In the genomic region with DNA sequence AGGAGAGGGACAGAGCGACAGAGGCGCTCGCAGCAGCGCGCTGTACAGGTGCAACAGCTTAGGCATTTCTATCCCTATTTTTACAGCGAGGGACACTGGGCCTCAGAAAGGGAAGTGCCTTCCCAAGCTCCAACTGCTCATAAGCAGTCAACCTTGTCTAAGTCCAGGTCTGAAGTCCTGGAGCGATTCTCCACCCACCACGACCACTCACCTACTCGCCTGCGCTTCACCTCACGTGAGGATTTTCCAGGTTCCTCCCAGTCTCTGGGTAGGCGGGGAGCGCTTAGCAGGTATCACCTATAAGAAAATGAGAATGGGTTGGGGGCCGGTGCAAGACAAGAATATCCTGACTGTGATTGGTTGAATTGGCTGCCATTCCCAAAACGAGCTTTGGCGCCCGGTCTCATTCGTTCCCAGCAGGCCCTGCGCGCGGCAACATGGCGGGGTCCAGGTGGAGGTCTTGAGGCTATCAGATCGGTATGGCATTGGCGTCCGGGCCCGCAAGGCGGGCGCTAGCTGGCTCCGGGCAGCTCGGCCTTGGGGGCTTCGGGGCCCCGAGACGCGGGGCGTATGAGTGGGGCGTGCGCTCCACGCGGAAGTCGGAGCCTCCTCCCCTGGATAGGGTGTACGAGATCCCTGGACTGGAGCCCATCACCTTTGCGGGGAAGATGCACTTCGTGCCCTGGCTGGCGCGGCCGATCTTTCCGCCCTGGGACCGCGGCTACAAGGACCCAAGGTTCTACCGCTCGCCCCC, we compare ENCODE assay signal across 8 cellular contexts. TPM values are rescaled to one million over a fixed set of nuclear protein-coding genes. Genes with fewer than 3 reads are reported as not detected.
DNase-seq lines count a peak whose midpoint lies in the region; ATAC-seq and TF ChIP-seq lines count a peak whose summit lies in the region.

A gene with protein sequence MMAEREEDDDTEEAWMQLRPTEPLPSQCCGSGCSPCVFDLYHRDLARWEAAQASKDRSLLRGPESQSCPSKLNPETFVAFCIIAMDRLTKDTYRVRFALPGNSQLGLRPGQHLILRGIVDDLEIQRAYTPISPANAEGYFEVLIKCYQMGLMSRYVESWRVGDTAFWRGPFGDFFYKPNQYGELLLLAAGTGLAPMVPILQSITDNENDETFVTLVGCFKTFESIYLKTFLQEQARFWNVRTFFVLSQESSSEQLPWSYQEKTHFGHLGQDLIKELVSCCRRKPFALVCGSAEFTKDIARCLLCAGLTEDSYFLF (minus strand): TSS at position 266 of the 754 bp plus-strand sequence. CDS start 4,414 bp downstream, outside the sequence.
Gene MRPL37, plus strand, starts transcription at position 403 of the 754 bp plus-strand sequence. Its CDS starts 77 bp downstream, at position 480.

- no peak for TF ChIP-seq CTCF in colonic mucosa (IDR thresholded peaks at IDR 0.05)

- H3K4me3 ChIP-seq in BLaER1 (peak within 1 kb of the TSS; percentile 94), colonic mucosa (peak within 1 kb of the TSS; percentile 80)

- peaks cover 36% of the 10 kb centered on the region for H4K20me1 ChIP-seq in BLaER1

- H3K36me3 ChIP-seq in BLaER1 (peaks cover 44% of the 10 kb centered on the region), colonic mucosa (peaks cover 3% of the 10 kb centered on the region)

- DNase-seq in NCI-H524 treated with DMSO at 0.1 percent for 48 hours (lab: John Stamatoyannopoulos, UW) (peak; percentile 90), colonic mucosa (peak; percentile 98)
- DNase-seq in activated CD4-positive, alpha-beta T cell treated with anti-CD3 and anti-CD28 coated beads for 4 hours, result peak; percentile 88 to 90
- peak; percentile 68 to 84 (median 78) for DNase-seq in stimulated activated CD4-positive, alpha-beta T cell treated with anti-CD3 and anti-CD28 coated beads, Interleukin-1b, Interleukin-23, amount 100 ng/mL, for 24 hours (ENCODE audit: low read depth in 4 of 4, low spot score in 1 of 4)

- peak; percentile 92 for ATAC-seq in GM19324 (IDR thresholded peaks at IDR 0.05; ENCODE audit: low FRiP score, unreplicated experiment)
- peak; percentile 98 for ATAC-seq in HG03460 (IDR thresholded peaks at IDR 0.05; ENCODE audit: unreplicated experiment)

- peak within 1 kb of the TSS; percentile 95 for H3K4me2 ChIP-seq in BLaER1

- H3K9ac ChIP-seq in BLaER1 (peak within 1 kb of the TSS; percentile 91), colonic mucosa (ENCODE audit: low read depth in 2 of 2, low read length in 2 of 2) (peak within 1 kb of the TSS; percentile 82 to 83)

- H3K9me3 ChIP-seq in BLaER1, result no peaks in the 10 kb centered on the region
- no peaks in the 10 kb centered on the region for H3K9me3 ChIP-seq in colonic mucosa

- peaks cover 33% of the 10 kb centered on the region for H3K4me1 ChIP-seq in BLaER1
- H3K4me1 ChIP-seq in colonic mucosa, result peaks cover 6% of the 10 kb centered on the region

- H3K27me3 ChIP-seq in BLaER1 (no peaks in the 10 kb centered on the region), colonic mucosa (no peaks in the 10 kb centered on the region), layer of hippocampus (ENCODE audit: control insufficient read depth, insufficient read depth, low read length) (no peaks in the 10 kb centered on the region)

- peak within 1 kb of the TSS; percentile 85 for H3K27ac ChIP-seq in BLaER1
- H3K27ac ChIP-seq in colonic mucosa, result peak within 1 kb of the TSS; percentile 24
- H3K27ac ChIP-seq in layer of hippocampus (ENCODE audit: low read depth, low read length), result peak within 1 kb of the TSS; percentile 56

- intact Hi-C loops in colonic mucosa (cut with DNase I), result loop anchor here (10.0 kb wide), 1 partner anchor 195 kb away; no protein-coding TSS in a partner anchor

RNA-seq across cellular contexts. Expression of the first gene that starts in this region (rescaled TPM):
- 10 to 100 TPM in 1 of 2 donors, 1 to 10 TPM in 1; 3.6 to 12.1 TPM for total RNA-seq in colonic mucosa

RNA-seq across cellular contexts. Expression of gene MRPL37, which starts in this region (rescaled TPM):
- total RNA-seq in colonic mucosa, result 100 to 1,000 TPM in 1 of 2 donors, 10 to 100 TPM in 1; 76.7 to 157 TPM

Comparison
In these comparisons a context has a peak if more than half of its experiments do, and no peak if none do; other contexts are left out.
1. Peak in every context shown above with its lines: DNase-seq, ATAC-seq, H3K4me3 ChIP-seq and H3K27ac ChIP-seq.
2. H3K27ac ChIP-seq: peak in every context shown above with its lines; median percentile 85 in BLaER1; 56 in layer of hippocampus; 24 in colonic mucosa.